Comparison of ENCODE assay signal across 11 cellular contexts in genomic region chr10:72688208-72688651, GRCh38. TPM values are rescaled to one million over a fixed set of nuclear protein-coding genes. Genes with fewer than 3 reads are reported as not detected.
A peak's percentile ranks its signal among the peaks of the same experiment; 100 is the strongest.
DNase-seq lines count a peak whose midpoint lies in the region; ATAC-seq and TF ChIP-seq lines count a peak whose summit lies in the region.
"Had no signal": no experiment of that assay in that cellular context is flagged by ENCODE, and none has a peak within 500 bp of the region (broad histone marks: within the 10 kb centered on the region; RNA-seq: fewer than 3 reads in every experiment).

No MANE protein-coding gene starts in this region.

- H3K4me2 ChIP-seq in mammary epithelial cell (ENCODE audit: insufficient read depth, low read depth, low read length) = no peak overlapping the region

- CTCF ChIA-PET in mammary epithelial cell (lab: Charles Lee; ENCODE audit: low non-redundant PET) = no interaction called here

- 0% methylated on average over 2 of the region's 2 CpGs for WGBS in mammary epithelial cell (ENCODE audit: low coverage, missing lambda C conversion rate)

- no TSS peak for BruUV-seq in mammary epithelial cell (replicated peaks; lab: Mats Ljungman, UMichigan)

- H2AFZ ChIP-seq in ACC112 (ENCODE audit: low read length, unreplicated experiment) (no peak overlapping the region), mammary epithelial cell (ENCODE audit: low read depth, low read length) (no peak overlapping the region)

- 0 out of 2 replicates have a peak overlapping the region, but pooled peaks have one; percentile 16 for H3K27ac ChIP-seq in ACC112 (ENCODE audit: low read depth, low read length)
- H3K27ac ChIP-seq in mammary epithelial cell (ENCODE audit: insufficient read depth, low read depth, low read length) = peak overlapping the region; percentile 41
- H3K27ac ChIP-seq: C4-2B had no signal

- DNase-seq in HPDE6-E6E7 (ENCODE audit: extremely low spot score) = peak; percentile 76
- peak; percentile 83 for DNase-seq in mammary epithelial cell
- DNase-seq in lung microvascular endothelial cell (ENCODE audit: low read depth in 2 of 2) = peak; percentile 67 to 76
- DNase-seq in left ventricle myocardium superior = no peak
- DNase-seq: activated naive CD8-positive, alpha-beta T cell treated with anti-CD3 and anti-CD28 coated beads, Interleukin-2, amount 50 U/mL, for 24 hours had no signal

- dilution Hi-C loops in mammary epithelial cell (cut with HindIII; ENCODE audit: low sequenced_read_pairs) = no loop called here

- H3K27me3 ChIP-seq in ACC112 (ENCODE audit: insufficient read depth, low read length) = no peaks in the 10 kb centered on the region
- H3K27me3 ChIP-seq in mammary epithelial cell (ENCODE audit: insufficient read depth, low read length) = no peaks in the 10 kb centered on the region

- H3K9me3 ChIP-seq in mammary epithelial cell (replicated peaks; ENCODE audit: insufficient read depth, low read length) = no peaks in the 10 kb centered on the region

- no peak overlapping the region for H3K9ac ChIP-seq in mammary epithelial cell (ENCODE audit: insufficient read depth, low read length)

- H4K20me1 ChIP-seq in mammary epithelial cell (ENCODE audit: insufficient read depth, low read length) = no peaks in the 10 kb centered on the region

- peaks cover 8% of the 10 kb centered on the region for H3K79me2 ChIP-seq in ACC112 (ENCODE audit: control insufficient read depth, insufficient read depth, low read length, unreplicated experiment)
- H3K79me2 ChIP-seq in mammary epithelial cell (ENCODE audit: insufficient read depth, low read length) = peaks cover 9% of the 10 kb centered on the region

- H3K4me3 ChIP-seq in ACC112 (ENCODE audit: low read depth, low read length) = no peak overlapping the region
- no peak overlapping the region for H3K4me3 ChIP-seq in mammary epithelial cell (replicated peaks in 1 of 3; ENCODE audit: insufficient read depth in 1 of 3, low read depth in 2 of 3, low read length in 3 of 3)

- no peak for ATAC-seq in HG03139 (IDR thresholded peaks at IDR 0.05; ENCODE audit: unreplicated experiment)
- ATAC-seq in HG03159 (IDR thresholded peaks at IDR 0.05; ENCODE audit: unreplicated experiment) = no peak
- ATAC-seq in left ventricle myocardium superior = no peak
- no peak for ATAC-seq in GM19455 (IDR thresholded peaks at IDR 0.05; ENCODE audit: unreplicated experiment)
- ATAC-seq: activated naive CD8-positive, alpha-beta T cell treated with anti-CD3 and anti-CD28 coated beads, Interleukin-2, amount 50 U/mL, for 24 hours; WTC11 had no signal

- H3K36me3 ChIP-seq in ACC112 (ENCODE audit: insufficient read depth, low read length) (no peaks in the 10 kb centered on the region), mammary epithelial cell (ENCODE audit: insufficient read depth, low read length) (no peaks in the 10 kb centered on the region)

- H3K4me1 ChIP-seq in ACC112 (ENCODE audit: control insufficient read depth, insufficient read depth, low read length, unreplicated experiment) (peaks cover 20% of the 10 kb centered on the region), mammary epithelial cell (ENCODE audit: insufficient read depth, low read length) (peaks cover 12% of the 10 kb centered on the region)

- in situ Hi-C loops in mammary epithelial cell (cut with MboI; ENCODE audit: low sequenced_read_pairs in 2 of 2) = no loop called here

- no peak for TF ChIP-seq CTCF in mammary epithelial cell (conservative IDR thresholded peaks at IDR 0.05 in 1 of 2, IDR thresholded peaks at IDR 0.05 in 1 of 2; ENCODE audit: extremely low read depth in 1 of 2, insufficient read depth in 1 of 2, low read depth in 1 of 2, low read length in 2 of 2)

- intact Hi-C loops in mammary epithelial cell (cut with micrococcal nuclease) (loop anchor here (1.0 kb wide), 1 partner anchor 62 kb away; the partner anchor contains the start of gene MICU1), left ventricle myocardium superior (cut with micrococcal nuclease) (no loop called here)

RNA-seq across cellular contexts. Expression of gene MCU, which starts 3.7 kb away (rescaled TPM):
- 10 to 100 TPM; 21.5 to 32.7 TPM for total RNA-seq in mammary epithelial cell
- polyA plus RNA-seq in mammary epithelial cell = 29.5 TPM
- 92.7 TPM for polyA minus RNA-seq in mammary epithelial cell
- total RNA-seq in lung microvascular endothelial cell = 22.0 and 30.3 TPM in 2 replicates
- 15.6 TPM for total RNA-seq in left ventricle myocardium superior
